Comparison of ENCODE assay signal across 33 cellular contexts in genomic region chr6:142637624-142638023, GRCh38.
"Had no signal": no experiment of that assay in that cellular context is flagged by ENCODE, and none has a peak within 500 bp of the region (broad histone marks: within the 10 kb centered on the region; RNA-seq: fewer than 3 reads in every experiment).

No MANE protein-coding gene starts in this region.

- H3K4me3 Mint-ChIP-seq: activated CD4-positive, alpha-beta memory T cell treated with anti-CD3 and anti-CD28 coated beads, Interleukin-2, amount 10 ng/mL, durations not matched to agents 7 days and 5 days; activated CD8-positive, alpha-beta memory T cell treated with anti-CD3 and anti-CD28 coated beads, Interleukin-2, amount 10 ng/mL, durations not matched to agents 7 days and 5 days; activated naive CD8-positive, alpha-beta T cell treated with anti-CD3 and anti-CD28 coated beads for 36 hours had no signal

- H3K27ac ChIP-seq: brain microvascular endothelial cell, KMS-11, PC-9, RWPE1, WERI-Rb-1 had no signal

- H3K36me3 Mint-ChIP-seq: activated CD8-positive, alpha-beta memory T cell treated with anti-CD3 and anti-CD28 coated beads, Interleukin-2, amount 10 ng/mL, durations not matched to agents 7 days and 5 days; activated naive CD8-positive, alpha-beta T cell treated with anti-CD3 and anti-CD28 coated beads for 36 hours had no signal

- H3K27ac Mint-ChIP-seq: activated CD4-positive, alpha-beta memory T cell treated with anti-CD3 and anti-CD28 coated beads, Interleukin-2, amount 10 ng/mL, durations not matched to agents 7 days and 5 days; activated CD8-positive, alpha-beta memory T cell treated with anti-CD3 and anti-CD28 coated beads, Interleukin-2, amount 10 ng/mL, durations not matched to agents 7 days and 5 days; activated naive CD8-positive, alpha-beta T cell treated with anti-CD3 and anti-CD28 coated beads for 36 hours had no signal

- DNase-seq: activated CD4-positive, alpha-beta memory T cell treated with anti-CD3 and anti-CD28 coated beads, Interleukin-2, amount 10 ng/mL, durations not matched to agents 7 days and 5 days; activated CD4-positive, alpha-beta T cell treated with anti-CD3 and anti-CD28 coated beads for 1 hour; activated CD4-positive, alpha-beta T cell treated with anti-CD3 and anti-CD28 coated beads for 48 hours; activated CD4-positive, CD25-positive, alpha-beta regulatory T cell; activated CD8-positive, alpha-beta memory T cell treated with anti-CD3 and anti-CD28 coated beads for 24 hours; activated CD8-positive, alpha-beta memory T cell treated with anti-CD3 and anti-CD28 coated beads, Interleukin-2, amount 10 ng/mL, durations not matched to agents 7 days and 5 days; activated CD8-positive, alpha-beta memory T cell treated with anti-CD3 and anti-CD28 coated beads, Interleukin-2, amount 50 U/mL, for 48 hours; activated effector memory CD4-positive, alpha-beta T cell treated with Interleukin-2 at 50 U/mL for 16 hours; activated naive CD4-positive, alpha-beta T cell treated with anti-CD3 and anti-CD28 coated beads, Interleukin-2, amount 50 U/mL, for 16 hours; activated naive CD8-positive, alpha-beta T cell treated with anti-CD3 and anti-CD28 coated beads for 36 hours; activated T-cell treated with anti-CD3 and anti-CD28 coated beads, Interleukin-2, amount 50 U/mL, for 48 hours; amygdala; brain microvascular endothelial cell; central memory CD4-positive, alpha-beta T cell; NCI-H1092 treated with DMSO at 0.1 percent for 48 hours; NCI-H1417; NCI-H146; NCI-H187; NCI-H2081; NCI-H226; NCI-H446 treated with DMSO at 0.1 percent for 48 hours; NCI-H524; NCI-H69; PC-9; SW 1271; T-helper 1 cell; T-helper 2 cell; T-helper 9 cell; WERI-Rb-1 had no signal

- ATAC-seq: activated CD8-positive, alpha-beta memory T cell treated with anti-CD3 and anti-CD28 coated beads, Interleukin-2, amount 10 ng/mL, durations not matched to agents 7 days and 5 days; Right ventricle myocardium inferior had no signal

- H3K9ac ChIP-seq: KMS-11 had no signal

- H3K36me3 ChIP-seq: brain microvascular endothelial cell, WERI-Rb-1 had no signal

- H3K4me3 ChIP-seq: PC-9 had no signal

- FAIRE-seq: RCC 7860 had no signal

- H3K9me3 Mint-ChIP-seq: activated CD4-positive, alpha-beta memory T cell treated with anti-CD3 and anti-CD28 coated beads, Interleukin-2, amount 10 ng/mL, durations not matched to agents 7 days and 5 days; activated naive CD8-positive, alpha-beta T cell treated with anti-CD3 and anti-CD28 coated beads for 36 hours had no signal

- H3K27me3 Mint-ChIP-seq: activated CD4-positive, alpha-beta memory T cell treated with anti-CD3 and anti-CD28 coated beads, Interleukin-2, amount 10 ng/mL, durations not matched to agents 7 days and 5 days; activated naive CD8-positive, alpha-beta T cell treated with anti-CD3 and anti-CD28 coated beads for 36 hours had no signal

- H3K27me3 ChIP-seq: brain microvascular endothelial cell had no signal

- H3K4me2 ChIP-seq: KMS-11, PC-9 had no signal
